12 cellular contexts compared by ENCODE assay signal in genomic region chr11:11844272-11844671, GRCh38. TPM values are rescaled to one million over a fixed set of nuclear protein-coding genes. Genes with fewer than 3 reads are reported as not detected.
DNase-seq lines count a peak whose midpoint lies in the region; ATAC-seq, FAIRE-seq and TF ChIP-seq lines count a peak whose summit lies in the region.
"Had no signal": no experiment of that assay in that cellular context is flagged by ENCODE, and none has a peak within 500 bp of the region (broad histone marks: within the 10 kb centered on the region; RNA-seq: fewer than 3 reads in every experiment).

No MANE protein-coding gene starts in this region.

- H3K9me3 ChIP-seq in cardiac muscle cell (ENCODE audit: low read depth) (no peaks in the 10 kb centered on the region), K562 (replicated peaks; ENCODE audit: control insufficient read depth, insufficient read depth, low read depth, low read length) (no peaks in the 10 kb centered on the region), lower lobe of right lung (no peaks in the 10 kb centered on the region), upper lobe of left lung (no peaks in the 10 kb centered on the region), Caco-2 (no peaks in the 10 kb centered on the region)

- H3K36me3 ChIP-seq in cardiac muscle cell (no peaks in the 10 kb centered on the region), K562 (ENCODE audit: control insufficient read depth, insufficient read depth, low read length) (no peaks in the 10 kb centered on the region; the same call in 2 of the 3 replicates), lower lobe of right lung (no peaks in the 10 kb centered on the region), upper lobe of left lung (no peaks in the 10 kb centered on the region), Caco-2 (ENCODE audit: control insufficient read depth, insufficient read depth, low read length) (no peaks in the 10 kb centered on the region)

- no peak overlapping the region for H3K4me3 Mint-ChIP-seq in Caco-2 (ENCODE audit: unreplicated experiment)

- no peak for ATAC-seq in Right ventricle myocardium superior (ENCODE audit: poor library complexity)
- peak; percentile 8 for ATAC-seq in K562
- ATAC-seq in lower lobe of right lung = no peak
- ATAC-seq in upper lobe of left lung (ENCODE audit: low FRiP score in 2 of 2) = no peak

- TF ChIP-seq POLR2A in K562 (conservative IDR thresholded peaks at IDR 0.05) (no peak), upper lobe of left lung (IDR thresholded peaks at IDR 0.05) (no peak)

- no peaks in the 10 kb centered on the region for H3K27me3 ChIP-seq in cardiac muscle cell
- H3K27me3 ChIP-seq in K562 (ENCODE audit: control insufficient read depth in 2 of 2, insufficient read depth in 2 of 2, low read length in 2 of 2) = no peaks in the 10 kb centered on the region
- H3K27me3 ChIP-seq in lower lobe of right lung (ENCODE audit: low read depth) = no peaks in the 10 kb centered on the region
- H3K27me3 ChIP-seq in upper lobe of left lung = no peaks in the 10 kb centered on the region
- H3K27me3 ChIP-seq in Caco-2 (replicated peaks; ENCODE audit: control insufficient read depth, insufficient read depth, low read length) = no peaks in the 10 kb centered on the region

- H3K4me1 ChIP-seq in cardiac muscle cell (ENCODE audit: low read depth) (peaks cover 57% of the 10 kb centered on the region), K562 (replicated peaks in 1 of 2; ENCODE audit: control insufficient read depth in 2 of 2, insufficient read depth in 2 of 2, low read length in 2 of 2) (peaks cover 14 to 41% of the 10 kb centered on the region in 2 experiments; a peak in 4 of 5 replicates), lower lobe of right lung (peaks cover 65% of the 10 kb centered on the region), upper lobe of left lung (peaks cover 43 to 63% (median 55%) of the 10 kb centered on the region in 4 donors), Caco-2 (peaks cover 35% of the 10 kb centered on the region)

- H3K79me2 ChIP-seq in K562 (ENCODE audit: control insufficient read depth, insufficient read depth, low read length) = peaks cover 75% of the 10 kb centered on the region

- H2AFZ ChIP-seq in K562 (ENCODE audit: low read depth, low read length) = no peak overlapping the region

- no peak overlapping the region for H3K27ac Mint-ChIP-seq in Caco-2 (ENCODE audit: unreplicated experiment)

- peak overlapping the region in 1 of 2 experiments; percentile 95; a peak in 2 of 4 replicates for H3K9ac ChIP-seq in K562 (ENCODE audit: insufficient read depth in 1 of 2, low read depth in 2 of 2, low read length in 2 of 2)

- peaks cover 6% of the 10 kb centered on the region; the same call in 1 of the 2 replicates for H4K20me1 ChIP-seq in K562 (replicated peaks; ENCODE audit: control insufficient read depth, insufficient read depth, low read length)

- no peak for DNase-seq in cardiac muscle cell (ENCODE audit: low read depth in 1 of 2, low spot score in 1 of 2)
- DNase-seq in Right ventricle myocardium superior = no peak
- DNase-seq in K562 (ENCODE audit: extremely low read depth in 1 of 4, low spot score in 3 of 4) = peak in 1 of 4 experiments; percentile 27
- no peak for DNase-seq in lower lobe of right lung
- DNase-seq in upper lobe of left lung = no peak
- no peak for DNase-seq in NK-92 (lab: John Stamatoyannopoulos, UW; ENCODE audit: unreplicated experiment)
- no peak for DNase-seq in Caco-2
- no peak for DNase-seq in NCI-H2196 treated with DMSO at 0.1 percent for 48 hours (lab: John Stamatoyannopoulos, UW; ENCODE audit: unreplicated experiment)
- DNase-seq: cortex of kidney; HCEC 1CT; NK-92 treated with Interleukin-12 subunit alpha and Interleukin-12 subunit beta, amount 100 ng/mL, for 24 hours had no signal

- BruUV-seq in K562 (replicated peaks; lab: Mats Ljungman, UMichigan) (no TSS peak), Caco-2 (replicated peaks; lab: Mats Ljungman, UMichigan) (no TSS peak)

- peaks cover 7% of the 10 kb centered on the region for H3K36me3 Mint-ChIP-seq in Caco-2 (ENCODE audit: insufficient read depth, unreplicated experiment)
- H3K36me3 Mint-ChIP-seq: memory B cell had no signal

- CTCF ChIA-PET in K562 (lab: Yijun Ruan, JAX; ENCODE audit: low intra/inter-chr PET ratio) (no interaction called here), Caco-2 (lab: Charles Lee) (interaction anchor here (0.7 to 1.1 kb wide), 3 partner anchors 13 to 45 kb away, joined by 3 to 5 read pairs (median 4); no protein-coding TSS in a partner anchor)

- TF ChIP-seq CTCF in cardiac muscle cell (IDR thresholded peaks at IDR 0.05; ENCODE audit: low read depth, low read length) (no peak), K562 (IDR thresholded peaks at IDR 0.05 in 2 of 3, conservative IDR thresholded peaks at IDR 0.05 in 1 of 3; ENCODE audit: insufficient read depth in 2 of 3, low read depth in 1 of 3, low read length in 3 of 3) (no peak), lower lobe of right lung (IDR thresholded peaks at IDR 0.05) (no peak), upper lobe of left lung (IDR thresholded peaks at IDR 0.05) (no peak), Caco-2 (IDR thresholded peaks at IDR 0.05; ENCODE audit: insufficient read depth in 1 of 2, low read depth in 1 of 2, low read length in 1 of 2, severe bottlenecking in 1 of 2, unreplicated experiment in 1 of 2) (no peak)

- H3K4me1 Mint-ChIP-seq in Caco-2 (ENCODE audit: low read depth, unreplicated experiment) = peaks cover 10% of the 10 kb centered on the region

- intact Hi-C loops in Right ventricle myocardium superior (cut with DNase I) = no loop called here
- intact Hi-C loops in K562 (cut with micrococcal nuclease) = no loop called here
- intact Hi-C loops in lower lobe of right lung (cut with DNase I) = no loop called here
- intact Hi-C loops in Caco-2 (cut with micrococcal nuclease; ENCODE audit: unreplicated experiment) = loop anchor here (5.0 kb wide), 2 partner anchors 53 to 198 kb away; no protein-coding TSS in a partner anchor

- no peaks in the 10 kb centered on the region for H3K27me3 Mint-ChIP-seq in Caco-2 (ENCODE audit: insufficient read depth, unreplicated experiment)
- H3K27me3 Mint-ChIP-seq: memory B cell had no signal

- in situ Hi-C loops in K562 (cut with MboI) = no loop called here

- TF ChIP-seq EP300 in K562 (IDR thresholded peaks at IDR 0.05; ENCODE audit: low read length) (no peak), upper lobe of left lung (IDR thresholded peaks at IDR 0.05) (no peak)

- H3K4me2 ChIP-seq in K562 (ENCODE audit: insufficient read depth, low read length) = peak overlapping the region; percentile 72

- WGBS in K562 (ENCODE audit: insufficient coverage, low coverage, missing lambda C conversion rate) = 0% methylated on average over 1 of the region's 1 CpG
- 47 to 55% methylated on average over 1 of the region's 1 CpG for WGBS in upper lobe of left lung, 2 donors

- H3K27ac ChIP-seq in cardiac muscle cell (peak overlapping the region; percentile 97), K562 (ENCODE audit: extremely low read depth, low read depth, low read length) (peak overlapping the region; percentile 96), lower lobe of right lung (peak overlapping the region; percentile 97), upper lobe of left lung (peak overlapping the region; percentile 95 to 100 (median 98))

- H3K9me3 Mint-ChIP-seq in Caco-2 (ENCODE audit: unreplicated experiment) = no peaks in the 10 kb centered on the region
- H3K9me3 Mint-ChIP-seq: memory B cell had no signal

- peak overlapping the region; percentile 55 for H3K4me3 ChIP-seq in cardiac muscle cell
- peak overlapping the region; percentile 89 for H3K4me3 ChIP-seq in K562
- H3K4me3 ChIP-seq in lower lobe of right lung = peak overlapping the region; percentile 72
- H3K4me3 ChIP-seq in upper lobe of left lung = peak overlapping the region in 3 of 4 donors; percentile 62 to 86 (median 66)
- no peak overlapping the region for H3K4me3 ChIP-seq in Caco-2 (ENCODE audit: low read depth, low read length)

- TF ChIP-seq RAD21 in K562 (CRISPR knock-in tag; conservative IDR thresholded peaks at IDR 0.05 in 1 of 2, IDR thresholded peaks at IDR 0.05 in 1 of 2) = no peak

- POLR2A ChIA-PET in K562 (lab: Yijun Ruan, JAX) (interaction anchor here (1.2 to 6.6 kb wide), 5 partner anchors 12 to 184 kb away, joined by 3 to 46 read pairs (median 9); no protein-coding TSS in a partner anchor), Caco-2 (lab: Charles Lee) (no interaction called here)

- FAIRE-seq in K562 (lab: Jason Lieb, UNC) = peak; percentile 44

- H3K9me1 ChIP-seq in K562 (ENCODE audit: control insufficient read depth, insufficient read depth, low read length) = no peaks in the 10 kb centered on the region

RNA-seq across cellular contexts. Expression of gene USP47, which starts 2.5 kb away (rescaled TPM):
- total RNA-seq in cardiac muscle cell (50.4 and 59.6 TPM in 2 replicates), Right ventricle myocardium superior (49.0 TPM), K562 (2014; rRNA removed) (51.7 and 53.2 TPM in 2 replicates), K562 (2014; rRNA removed; fragmentation: Illumina TruSeq; extraction: Trizol) (61.1 and 76.1 TPM in 2 replicates), K562 (2015; rRNA removed; fragmentation: Illumina TruSeq; extraction: Trizol) (61.8 and 63.6 TPM in 2 replicates), K562 (2021) (34.1 and 36.1 TPM in 2 replicates), lower lobe of right lung (45.2 TPM), upper lobe of left lung (100 to 1,000 TPM in 2 of 6 donors, 10 to 100 TPM in 4; 32.4 to 132 (median 79.0) TPM), Caco-2 (2022) (50.4 and 52.8 TPM in 2 replicates)
- polyA plus RNA-seq in cardiac muscle cell (46.6 and 72.3 TPM in 2 replicates), K562 (2011; rRNA removed) (27.1 and 31.4 TPM in 2 replicates), K562 (2014; fragmentation: Illumina TruSeq; extraction: Trizol) (32.2 and 34.7 TPM in 2 replicates), K562 (2014; fragmentation: Nextera tagmentation; extraction: Ambion mirVana) (10 to 100 TPM; 13.1 to 16.4 TPM), K562 (2014; rRNA removed) (26.0 and 32.7 TPM in 2 replicates)
- total RNA-seq in K562 (2011; cell fraction: chromatin; rRNA removed; ENCODE audit: low replicate concordance) = 44.2 and 108 TPM in 2 replicates
- 19.7 and 22.7 TPM in 2 replicates for total RNA-seq in K562 (2011; cell fraction: nucleolus; rRNA removed)
- total RNA-seq in K562 (2011; cell fraction: nucleoplasm; rRNA removed) = 41.9 and 49.6 TPM in 2 replicates
- polyA plus RNA-seq in K562 (2011; cell fraction: cytosol; rRNA removed) = 6.1 and 10.7 TPM in 2 replicates
- 23.1 and 30.6 TPM in 2 replicates for polyA plus RNA-seq in K562 (2011; cell fraction: nucleus; rRNA removed)
- 23.8 and 30.3 TPM in 2 replicates for polyA plus RNA-seq in K562 (2012)
- 84.5 and 90.5 TPM in 2 replicates for polyA minus RNA-seq in K562 (2011; rRNA and poly(A)+ RNA removed)
- polyA minus RNA-seq in K562 (2011; cell fraction: cytosol; rRNA and poly(A)+ RNA removed) = 21.7 and 22.3 TPM in 2 replicates
- 59.5 and 83.2 TPM in 2 replicates for polyA minus RNA-seq in K562 (2011; cell fraction: nucleus; rRNA and poly(A)+ RNA removed)
